In genomic region chr10:31242902-31243301, GRCh38 we compare ENCODE assay signal across 9 cellular contexts.
DNase-seq lines count a peak whose midpoint lies in the region; ATAC-seq and TF ChIP-seq lines count a peak whose summit lies in the region.
"Had no signal": no experiment of that assay in that cellular context is flagged by ENCODE, and none has a peak within 500 bp of the region (broad histone marks: within the 10 kb centered on the region; RNA-seq: fewer than 3 reads in every experiment).

No MANE protein-coding gene starts in this region.

- peak; percentile 81 for DNase-seq in AG09309 (ENCODE audit: low read depth)
- DNase-seq in UCSD-AML1 (lab: John Stamatoyannopoulos, UW; ENCODE audit: unreplicated experiment), result peak; percentile 80
- peak; percentile 93 for DNase-seq in dermis blood vessel endothelial cell
- DNase-seq in stimulated activated CD4-positive, alpha-beta T cell treated with anti-CD3 and anti-CD28 coated beads, Interleukin-15, amount 100 ng/mL, for 48 hours (ENCODE audit: low read depth in 2 of 2), result peak; percentile 53 to 61
- no peak for DNase-seq in germinal center (ENCODE audit: low spot score)
- DNase-seq in cerebellar cortex (ENCODE audit: low spot score), result no peak

- TF ChIP-seq CTCF in AG09309 (IDR thresholded peaks at IDR 0.05; ENCODE audit: control insufficient read depth, insufficient read depth, low read depth, low read length, missing control alignments), result no peak

- H3K4me3 ChIP-seq in AG09309 (ENCODE audit: control insufficient read depth, low read depth, low read length), result no peak overlapping the region
- H3K4me3 ChIP-seq: cardiac muscle cell had no signal

- ATAC-seq in HG02610 (IDR thresholded peaks at IDR 0.05; ENCODE audit: unreplicated experiment), result peak; percentile 89
- no peak for ATAC-seq in HG03196 (IDR thresholded peaks at IDR 0.05; ENCODE audit: unreplicated experiment)

Comparison
In these comparisons a context has a peak if more than half of its experiments do, and no peak if none do; other contexts are left out.
1. DNase-seq: peak in AG09309 (single experiment), UCSD-AML1 (single experiment), dermis blood vessel endothelial cell (single experiment) and stimulated activated CD4-positive, alpha-beta T cell treated with anti-CD3 and anti-CD28 coated beads, Interleukin-15, amount 100 ng/mL, for 48 hours (2 of 2); none in germinal center (single experiment) and cerebellar cortex (single experiment).